Comparison of ENCODE assay signal across 8 cellular contexts in the genomic region with DNA sequence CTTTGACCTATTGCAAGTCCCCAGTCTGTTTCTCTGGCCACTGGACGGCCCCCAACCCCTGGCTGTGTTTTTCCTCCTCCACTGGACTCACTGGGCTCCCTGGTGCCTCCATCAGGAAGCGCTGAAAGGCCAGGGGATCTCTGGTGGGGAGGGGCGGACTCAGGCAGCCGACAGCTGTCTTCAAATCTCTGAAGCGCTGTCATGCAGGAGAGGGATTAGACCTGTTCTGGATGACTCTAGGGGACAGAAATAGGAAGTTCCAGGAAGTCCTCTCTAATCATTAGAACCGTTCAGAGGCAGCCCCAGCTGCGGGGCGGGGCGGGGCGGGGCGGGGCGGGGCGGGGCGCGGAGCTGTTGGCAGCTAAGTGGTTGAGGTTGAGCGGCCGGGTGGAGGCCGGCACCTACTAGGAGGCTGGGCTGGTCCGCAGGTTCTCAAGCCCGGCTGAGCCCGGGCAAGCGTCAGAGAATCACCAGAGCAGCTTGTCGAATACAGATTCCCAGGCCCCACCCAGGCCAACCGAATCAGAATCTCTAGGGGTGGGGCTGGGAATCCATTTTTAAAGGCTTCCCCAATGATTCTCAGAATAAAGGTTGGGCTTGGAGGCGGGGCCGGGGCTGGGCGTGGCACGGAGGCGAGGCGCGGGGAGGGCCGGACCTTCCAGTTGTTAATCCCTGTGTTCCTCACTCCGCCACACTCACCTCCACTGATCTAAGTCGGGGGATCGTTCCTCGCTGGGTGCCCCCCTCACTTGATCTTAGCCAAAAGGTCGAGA. TPM values are rescaled to one million over a fixed set of nuclear protein-coding genes. Genes with fewer than 3 reads are reported as not detected.
A peak's percentile ranks its signal among the peaks of the same experiment; 100 is the strongest.
DNase-seq lines count a peak whose midpoint lies in the region; ATAC-seq and TF ChIP-seq lines count a peak whose summit lies in the region.

No MANE protein-coding gene starts in this region.

- H3K4me3 Mint-ChIP-seq in neural crest cell: peak overlapping the region; percentile 61

- peak overlapping the region in 10 of 11 experiments; percentile 40 to 75 (median 58); a peak in 19 of 22 replicates for H3K9ac ChIP-seq in BLaER1 treated with 17β-estradiol and CSF1 and Interleukin-3, amounts not matched to agents 10 nM and 100 nM

- peak in 1 of 2 donors; percentile 38 for TF ChIP-seq POLR2A in thyroid gland (IDR thresholded peaks at IDR 0.05)

- TF ChIP-seq CTCF in neural crest cell (conservative IDR thresholded peaks at IDR 0.05): no peak
- peak in 1 of 6 experiments; percentile 10 for TF ChIP-seq CTCF in thyroid gland (IDR thresholded peaks at IDR 0.05)

- peak; percentile 42 for ATAC-seq in GM19324 (IDR thresholded peaks at IDR 0.05; ENCODE audit: low FRiP score, unreplicated experiment)
- peak; percentile 56 for ATAC-seq in HG03520 (IDR thresholded peaks at IDR 0.05; ENCODE audit: unreplicated experiment)

- H3K27ac ChIP-seq in BLaER1 treated with 17β-estradiol and CSF1 and Interleukin-3, amounts not matched to agents 10 nM and 100 nM: peak overlapping the region in 10 of 11 experiments; percentile 25 to 70 (median 56); a peak in 17 of 22 replicates
- peak overlapping the region; percentile 53 to 66 (median 60) for H3K27ac ChIP-seq in thyroid gland

- WGBS in thyroid gland, 2 donors: 5 to 10% methylated on average over 16 to 20 of the region's 37 CpGs

- H3K4me1 ChIP-seq in BLaER1 treated with 17β-estradiol and CSF1 and Interleukin-3, amounts not matched to agents 10 nM and 100 nM: peaks cover 50 to 65% (median 58%) of the 10 kb centered on the region in 10 experiments
- peaks cover 17 to 42% of the 10 kb centered on the region in 2 donors for H3K4me1 ChIP-seq in thyroid gland

- DNase-seq in NOMO-1 (lab: John Stamatoyannopoulos, UW; ENCODE audit: unreplicated experiment in 2 of 2) (peak; percentile 83 to 94), activated T-cell treated with anti-CD3 and anti-CD28 coated beads for 4 hours (peak; percentile 34), fibroblast of peridontal ligament (ENCODE audit: extremely low read depth) (peak; percentile 40), neural crest cell (ENCODE audit: low read depth, low spot score) (no peak), thyroid gland (peak; percentile 83 to 86)

- peaks cover 63% of the 10 kb centered on the region for H3K27me3 Mint-ChIP-seq in neural crest cell (ENCODE audit: low read depth)

- no peak overlapping the region for H3K27ac Mint-ChIP-seq in neural crest cell (ENCODE audit: unreplicated experiment)

- peak overlapping the region; percentile 48 to 68 (median 52) for H3K4me3 ChIP-seq in BLaER1 treated with 17β-estradiol and CSF1 and Interleukin-3, amounts not matched to agents 10 nM and 100 nM
- peak overlapping the region in 1 of 3 donors; percentile 17 for H3K4me3 ChIP-seq in thyroid gland (replicated peaks in 1 of 3)

- H3K9me3 ChIP-seq in BLaER1 treated with 17β-estradiol and CSF1 and Interleukin-3, amounts not matched to agents 10 nM and 100 nM (replicated peaks in 1 of 11): no peaks in the 10 kb centered on the region
- H3K9me3 ChIP-seq in thyroid gland: no peaks in the 10 kb centered on the region

- peak overlapping the region; percentile 86 to 100 (median 96) for H3K4me2 ChIP-seq in BLaER1 treated with 17β-estradiol and CSF1 and Interleukin-3, amounts not matched to agents 10 nM and 100 nM

- peaks cover 0 to 12% (median 8%) of the 10 kb centered on the region in 11 experiments; a peak in 11 of 22 replicates for H3K27me3 ChIP-seq in BLaER1 treated with 17β-estradiol and CSF1 and Interleukin-3, amounts not matched to agents 10 nM and 100 nM
- H3K27me3 ChIP-seq in thyroid gland: no peaks in the 10 kb centered on the region

- H3K36me3 ChIP-seq in BLaER1 treated with 17β-estradiol and CSF1 and Interleukin-3, amounts not matched to agents 10 nM and 100 nM: peaks cover 8 to 26% (median 21%) of the 10 kb centered on the region in 11 experiments; a peak in 19 of 22 replicates
- peaks cover 17 to 18% of the 10 kb centered on the region in 2 donors for H3K36me3 ChIP-seq in thyroid gland

- intact Hi-C loops in thyroid gland (cut with DNase I): loop anchor here (5.0 kb wide), 1 partner anchor 33 kb away; no protein-coding TSS in a partner anchor

- H3K36me3 Mint-ChIP-seq in neural crest cell (ENCODE audit: low read depth): no peaks in the 10 kb centered on the region

- peaks cover 0 to 4% (median 0%) of the 10 kb centered on the region in 11 experiments; a peak in 3 of 22 replicates for H4K20me1 ChIP-seq in BLaER1 treated with 17β-estradiol and CSF1 and Interleukin-3, amounts not matched to agents 10 nM and 100 nM

- no peaks in the 10 kb centered on the region for H3K9me3 Mint-ChIP-seq in neural crest cell

- H3K4me1 Mint-ChIP-seq in neural crest cell: peaks cover 32% of the 10 kb centered on the region

RNA-seq across cellular contexts. Expression of a gene that starts 11.4 kb away (rescaled TPM):
- total RNA-seq in neural crest cell (10.7 and 12.6 TPM in 2 replicates), thyroid gland (10 to 100 TPM; 17.2 to 33.3 (median 21.6) TPM)

RNA-seq across cellular contexts. Expression of a gene that starts 26.5 kb away (rescaled TPM):
- total RNA-seq in neural crest cell: 0.41 and 1.5 TPM in 2 replicates
- total RNA-seq in thyroid gland: 100 to 1,000 TPM; 285 to 835 (median 454) TPM

RNA-seq across cellular contexts. Expression of a gene that starts 58.5 kb away (rescaled TPM):
- total RNA-seq in neural crest cell (44.1 and 47.3 TPM in 2 replicates), thyroid gland (10 to 100 TPM; 13.3 to 29.7 (median 24.1) TPM)

RNA-seq across cellular contexts. Expression of a gene that starts 58.9 kb away (rescaled TPM):
- 0.30 and 0.93 TPM in 2 replicates for total RNA-seq in neural crest cell
- total RNA-seq in thyroid gland: not detected

Comparison
In these comparisons a context has a peak if more than half of its experiments do, and no peak if none do; other contexts are left out.
1. RNA of a gene that starts 26.5 kb away (total RNA-seq): 285 to 835 TPM in thyroid gland; 0.41 to 1.5 TPM in neural crest cell; every median in the first group is over 100 times any median in the second.